8 cellular contexts compared by ENCODE assay signal in genomic region chr4:169620846-169621228, GRCh38. TPM values are rescaled to one million over a fixed set of nuclear protein-coding genes. Genes with fewer than 3 reads are reported as not detected.
A peak's percentile ranks its signal among the peaks of the same experiment; 100 is the strongest.
DNase-seq lines count a peak whose midpoint lies in the region; ATAC-seq and TF ChIP-seq lines count a peak whose summit lies in the region.

No MANE protein-coding gene starts in this region.

- H3K27me3 ChIP-seq in ectodermal cell (ENCODE audit: control insufficient read depth, insufficient read depth, low read length, poor library complexity, severe bottlenecking): no peaks in the 10 kb centered on the region

- no peaks in the 10 kb centered on the region for H3K36me3 ChIP-seq in ectodermal cell (ENCODE audit: control insufficient read depth, insufficient read depth, low read length)

- H3K4me1 ChIP-seq in ectodermal cell (ENCODE audit: control insufficient read depth, insufficient read depth, low read length): peaks cover 10% of the 10 kb centered on the region

- WGBS in ectodermal cell, 2 experiments: 2% methylated on average over 14 to 15 of the region's 15 CpGs

- H3K4me3 ChIP-seq in ectodermal cell (ENCODE audit: insufficient read depth, low read depth, low read length): peak overlapping the region; percentile 77

- peak; percentile 25 for DNase-seq in activated CD4-positive, alpha-beta T cell treated with anti-CD3 and anti-CD28 coated beads for 48 hours
- DNase-seq in activated CD4-positive, alpha-beta T cell treated with anti-CD3 and anti-CD28 coated beads for 4 hours: no peak
- DNase-seq in midbrain (lab: John Stamatoyannopoulos, UW): peak; percentile 38
- no peak for DNase-seq in GM19238 (ENCODE audit: insufficient read length, low spot score)
- no peak for DNase-seq in DMS114 treated with DMSO at 0.1 percent for 48 hours (lab: John Stamatoyannopoulos, UW; ENCODE audit: unreplicated experiment)

- ATAC-seq in SK-N-SH treated with all-trans-retinoic acid at 6 μM for 48 hours (peak; percentile 27), GM19351 (IDR thresholded peaks at IDR 0.05; ENCODE audit: unreplicated experiment) (no peak)

- peak overlapping the region; percentile 94 for H3K27ac ChIP-seq in ectodermal cell (ENCODE audit: insufficient read depth, low read depth, low read length, poor library complexity, severe bottlenecking)

- H3K9me3 ChIP-seq in ectodermal cell (ENCODE audit: control insufficient read depth, low read length): no peaks in the 10 kb centered on the region

TF ChIP-seq in SK-N-SH treated with all-trans-retinoic acid at 6 μM for 48 hours, 23 proteins besides CTCF, POLR2A, EP300 and RAD21:
- TF ChIP-seq PATZ1 (CRISPR knock-in tag; IDR thresholded peaks at IDR 0.05; ENCODE audit: borderline replicate concordance): no peak

RNA-seq across cellular contexts. Expression of gene CLCN3, which starts 0.5 kb away (rescaled TPM):
- 40.5 TPM for polyA plus RNA-seq in ectodermal cell (2013, experiment 1 of 4)
- 38.5 TPM for polyA plus RNA-seq in ectodermal cell (2013, experiment 2 of 4)
- 25.7 TPM for polyA plus RNA-seq in ectodermal cell (2013, experiment 3 of 4)
- polyA plus RNA-seq in ectodermal cell (2013, experiment 4 of 4): 30.3 TPM

RNA-seq across cellular contexts. Expression of gene NEK1, which starts 8.5 kb away (rescaled TPM):
- 16.0 TPM for polyA plus RNA-seq in ectodermal cell (2013, experiment 1 of 4)
- polyA plus RNA-seq in ectodermal cell (2013, experiment 2 of 4): 19.1 TPM
- 12.9 TPM for polyA plus RNA-seq in ectodermal cell (2013, experiment 3 of 4)
- polyA plus RNA-seq in ectodermal cell (2013, experiment 4 of 4): 15.8 TPM

Comparison
In these comparisons a context has a peak if more than half of its experiments do, and no peak if none do; other contexts are left out.
1. DNase-seq: peak in activated CD4-positive, alpha-beta T cell treated with anti-CD3 and anti-CD28 coated beads for 48 hours (single experiment) and midbrain (single experiment); none in activated CD4-positive, alpha-beta T cell treated with anti-CD3 and anti-CD28 coated beads for 4 hours (0 of 2), GM19238 (single experiment) and DMS114 treated with DMSO at 0.1 percent for 48 hours (single experiment).